1 cellular context compared by ENCODE assay signal in the genomic region with DNA sequence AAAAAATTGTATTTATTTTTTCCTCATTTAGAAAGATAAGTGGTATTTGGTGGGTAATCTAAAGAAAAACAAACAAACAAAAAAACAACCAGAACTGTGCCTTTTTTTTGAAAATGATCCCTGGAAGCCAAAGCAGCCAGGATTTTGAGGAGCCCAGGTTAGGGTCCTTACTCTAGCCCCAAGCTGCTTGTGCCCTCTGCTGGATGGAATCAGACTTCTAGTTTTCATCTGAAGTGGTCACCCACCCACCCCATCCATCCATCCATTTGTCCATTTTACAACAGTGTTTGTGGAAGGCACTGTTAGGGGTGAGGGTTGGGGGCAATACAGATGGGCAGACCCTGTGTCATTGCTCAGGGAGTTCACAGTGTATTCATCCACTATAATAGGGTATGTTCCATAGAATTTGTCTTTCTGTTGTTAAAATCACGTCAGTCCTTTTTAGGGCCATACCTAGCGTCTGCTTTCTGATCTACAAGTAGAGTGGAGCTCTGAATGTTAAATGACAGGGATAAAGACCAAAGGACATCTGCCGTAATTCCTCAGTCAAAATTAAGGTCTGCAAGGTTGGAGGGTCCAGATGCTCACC.
TF ChIP-seq lines count a peak whose summit lies in the region.

No MANE protein-coding gene starts in this region.

TF ChIP-seq in liver, 16 proteins besides CTCF, POLR2A, EP300 and RAD21 (continued from another document):
- no peak for TF ChIP-seq FOXA2 (IDR thresholded peaks at IDR 0.05)
- TF ChIP-seq HNF4A (conservative IDR thresholded peaks at IDR 0.05), result no peak
- TF ChIP-seq RXRA (IDR thresholded peaks at IDR 0.05), result no peak
- TF ChIP-seq, protein P1, sequence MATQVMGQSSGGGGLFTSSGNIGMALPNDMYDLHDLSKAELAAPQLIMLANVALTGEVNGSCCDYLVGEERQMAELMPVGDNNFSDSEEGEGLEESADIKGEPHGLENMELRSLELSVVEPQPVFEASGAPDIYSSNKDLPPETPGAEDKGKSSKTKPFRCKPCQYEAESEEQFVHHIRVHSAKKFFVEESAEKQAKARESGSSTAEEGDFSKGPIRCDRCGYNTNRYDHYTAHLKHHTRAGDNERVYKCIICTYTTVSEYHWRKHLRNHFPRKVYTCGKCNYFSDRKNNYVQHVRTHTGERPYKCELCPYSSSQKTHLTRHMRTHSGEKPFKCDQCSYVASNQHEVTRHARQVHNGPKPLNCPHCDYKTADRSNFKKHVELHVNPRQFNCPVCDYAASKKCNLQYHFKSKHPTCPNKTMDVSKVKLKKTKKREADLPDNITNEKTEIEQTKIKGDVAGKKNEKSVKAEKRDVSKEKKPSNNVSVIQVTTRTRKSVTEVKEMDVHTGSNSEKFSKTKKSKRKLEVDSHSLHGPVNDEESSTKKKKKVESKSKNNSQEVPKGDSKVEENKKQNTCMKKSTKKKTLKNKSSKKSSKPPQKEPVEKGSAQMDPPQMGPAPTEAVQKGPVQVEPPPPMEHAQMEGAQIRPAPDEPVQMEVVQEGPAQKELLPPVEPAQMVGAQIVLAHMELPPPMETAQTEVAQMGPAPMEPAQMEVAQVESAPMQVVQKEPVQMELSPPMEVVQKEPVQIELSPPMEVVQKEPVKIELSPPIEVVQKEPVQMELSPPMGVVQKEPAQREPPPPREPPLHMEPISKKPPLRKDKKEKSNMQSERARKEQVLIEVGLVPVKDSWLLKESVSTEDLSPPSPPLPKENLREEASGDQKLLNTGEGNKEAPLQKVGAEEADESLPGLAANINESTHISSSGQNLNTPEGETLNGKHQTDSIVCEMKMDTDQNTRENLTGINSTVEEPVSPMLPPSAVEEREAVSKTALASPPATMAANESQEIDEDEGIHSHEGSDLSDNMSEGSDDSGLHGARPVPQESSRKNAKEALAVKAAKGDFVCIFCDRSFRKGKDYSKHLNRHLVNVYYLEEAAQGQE (IDR thresholded peaks at IDR 0.05), result no peak
- no peak for TF ChIP-seq SP1 (IDR thresholded peaks at IDR 0.05)
- TF ChIP-seq, protein P2, sequence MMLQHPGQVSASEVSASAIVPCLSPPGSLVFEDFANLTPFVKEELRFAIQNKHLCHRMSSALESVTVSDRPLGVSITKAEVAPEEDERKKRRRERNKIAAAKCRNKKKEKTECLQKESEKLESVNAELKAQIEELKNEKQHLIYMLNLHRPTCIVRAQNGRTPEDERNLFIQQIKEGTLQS (IDR thresholded peaks at IDR 0.05), result no peak
- no peak for TF ChIP-seq GABPA (IDR thresholded peaks at IDR 0.05 in 1 of 2, conservative IDR thresholded peaks at IDR 0.05 in 1 of 2)
- no peak for TF ChIP-seq NR2F2 (IDR thresholded peaks at IDR 0.05)
- no peak for TF ChIP-seq HNF4G (IDR thresholded peaks at IDR 0.05)
TF ChIP-seq in liver: peak in this region for 0.
